Comparison of ENCODE assay signal across 8 cellular contexts in the genomic region with DNA sequence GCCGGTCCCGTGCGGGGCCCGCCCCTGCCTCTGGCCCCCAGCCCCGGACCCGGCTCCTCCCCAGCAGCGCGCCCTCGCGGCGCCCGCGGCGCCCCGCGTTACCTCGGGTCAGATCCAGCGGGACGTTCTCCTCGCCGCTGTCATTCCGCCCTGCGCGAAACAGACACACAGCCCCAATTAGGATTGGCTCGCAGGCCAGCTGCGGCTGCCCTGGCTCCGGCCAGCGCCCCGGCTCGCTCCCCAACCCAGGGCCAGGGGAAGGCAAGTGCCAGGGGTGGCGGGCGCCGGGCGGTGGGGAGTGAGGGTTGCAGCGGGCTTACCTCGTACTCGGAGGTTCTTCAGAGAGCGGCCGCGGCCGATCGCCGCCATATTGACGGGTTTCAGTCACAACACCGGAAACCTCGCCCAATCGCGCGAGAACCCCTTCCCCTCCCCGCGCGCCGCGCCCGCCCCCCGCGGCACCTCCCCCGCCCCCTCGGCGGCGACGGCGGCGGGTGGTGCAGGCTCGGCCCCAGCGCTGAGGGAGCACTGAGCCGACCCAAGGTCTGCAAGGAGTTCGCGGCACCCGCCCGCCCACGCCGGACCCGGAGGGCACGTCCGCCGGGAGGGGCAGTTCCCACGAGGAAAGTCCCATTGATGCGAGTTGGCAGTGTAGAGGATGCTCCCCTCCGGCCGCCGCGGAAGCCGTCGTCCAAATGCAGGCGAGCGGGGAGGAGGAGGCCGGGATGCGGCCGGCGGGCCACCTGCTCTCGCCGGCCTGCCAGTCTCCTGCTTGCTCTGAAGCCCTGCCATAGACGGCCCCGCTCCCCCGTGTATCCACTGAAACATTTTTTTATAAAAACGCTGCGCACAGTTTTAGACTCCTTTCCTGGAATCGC. TPM values are rescaled to one million over a fixed set of nuclear protein-coding genes. Genes with fewer than 3 reads are reported as not detected.
DNase-seq lines count a peak whose midpoint lies in the region; ATAC-seq and TF ChIP-seq lines count a peak whose summit lies in the region.

A gene with protein sequence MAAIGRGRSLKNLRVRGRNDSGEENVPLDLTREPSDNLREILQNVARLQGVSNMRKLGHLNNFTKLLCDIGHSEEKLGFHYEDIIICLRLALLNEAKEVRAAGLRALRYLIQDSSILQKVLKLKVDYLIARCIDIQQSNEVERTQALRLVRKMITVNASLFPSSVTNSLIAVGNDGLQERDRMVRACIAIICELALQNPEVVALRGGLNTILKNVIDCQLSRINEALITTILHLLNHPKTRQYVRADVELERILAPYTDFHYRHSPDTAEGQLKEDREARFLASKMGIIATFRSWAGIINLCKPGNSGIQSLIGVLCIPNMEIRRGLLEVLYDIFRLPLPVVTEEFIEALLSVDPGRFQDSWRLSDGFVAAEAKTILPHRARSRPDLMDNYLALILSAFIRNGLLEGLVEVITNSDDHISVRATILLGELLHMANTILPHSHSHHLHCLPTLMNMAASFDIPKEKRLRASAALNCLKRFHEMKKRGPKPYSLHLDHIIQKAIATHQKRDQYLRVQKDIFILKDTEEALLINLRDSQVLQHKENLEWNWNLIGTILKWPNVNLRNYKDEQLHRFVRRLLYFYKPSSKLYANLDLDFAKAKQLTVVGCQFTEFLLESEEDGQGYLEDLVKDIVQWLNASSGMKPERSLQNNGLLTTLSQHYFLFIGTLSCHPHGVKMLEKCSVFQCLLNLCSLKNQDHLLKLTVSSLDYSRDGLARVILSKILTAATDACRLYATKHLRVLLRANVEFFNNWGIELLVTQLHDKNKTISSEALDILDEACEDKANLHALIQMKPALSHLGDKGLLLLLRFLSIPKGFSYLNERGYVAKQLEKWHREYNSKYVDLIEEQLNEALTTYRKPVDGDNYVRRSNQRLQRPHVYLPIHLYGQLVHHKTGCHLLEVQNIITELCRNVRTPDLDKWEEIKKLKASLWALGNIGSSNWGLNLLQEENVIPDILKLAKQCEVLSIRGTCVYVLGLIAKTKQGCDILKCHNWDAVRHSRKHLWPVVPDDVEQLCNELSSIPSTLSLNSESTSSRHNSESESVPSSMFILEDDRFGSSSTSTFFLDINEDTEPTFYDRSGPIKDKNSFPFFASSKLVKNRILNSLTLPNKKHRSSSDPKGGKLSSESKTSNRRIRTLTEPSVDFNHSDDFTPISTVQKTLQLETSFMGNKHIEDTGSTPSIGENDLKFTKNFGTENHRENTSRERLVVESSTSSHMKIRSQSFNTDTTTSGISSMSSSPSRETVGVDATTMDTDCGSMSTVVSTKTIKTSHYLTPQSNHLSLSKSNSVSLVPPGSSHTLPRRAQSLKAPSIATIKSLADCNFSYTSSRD (N-terminal part only) (minus strand): TSS at position 391 of the 878 bp plus-strand sequence. CDS start 22 bp downstream, at position 369.

- H3K36me3 ChIP-seq in upper lobe of left lung = peaks cover 0 to 1% (median 0%) of the 10 kb centered on the region in 4 donors

- 0 to 1% (median 0%) methylated on average over 70 to 98 of the region's 99 CpGs for WGBS in adipose tissue, 3 donors
- WGBS in upper lobe of left lung, 2 donors = 0% methylated on average over 14 to 32 of the region's 99 CpGs

- intact Hi-C loops in cardiac septum (cut with DNase I) (loop anchor here (1.0 to 10.0 kb wide), 2 partner anchors 60 to 229 kb away; partner anchors contain the start of gene OSMR), posterior vena cava (cut with DNase I) (loop anchor here (5.0 to 10.0 kb wide), 2 partner anchors 57 to 59 kb away; no protein-coding TSS in a partner anchor)

- peak within 1 kb of the TSS; percentile 54 to 95 (median 84) for H3K4me3 ChIP-seq in upper lobe of left lung

- no peaks in the 10 kb centered on the region for H3K9me3 Mint-ChIP-seq in T-cell

- H3K27ac Mint-ChIP-seq in T-cell = peak within 1 kb of the TSS; percentile 94 to 96

- H3K36me3 Mint-ChIP-seq in T-cell = peaks cover 13% of the 10 kb centered on the region

- peaks cover 27 to 41% (median 35%) of the 10 kb centered on the region in 4 donors for H3K4me1 ChIP-seq in upper lobe of left lung

- H3K27me3 Mint-ChIP-seq in T-cell = peaks cover 10 to 21% of the 10 kb centered on the region in 2 donors

- TF ChIP-seq CTCF in GM13976 (IDR thresholded peaks at IDR 0.05; ENCODE audit: borderline replicate concordance, control extremely low read depth, extremely low read depth, insufficient read depth, missing control alignments) (no peak), upper lobe of left lung (IDR thresholded peaks at IDR 0.05) (no peak)

- DNase-seq in GM13976 (ENCODE audit: low spot score) (peak; percentile 94), NCI-H1436 (lab: John Stamatoyannopoulos, UW) (peak; percentile 76), T-cell (peak; percentile 77 to 92 (median 88)), cardiac septum (ENCODE audit: low spot score) (peak; percentile 96), posterior vena cava (ENCODE audit: low spot score) (peak; percentile 97), upper lobe of left lung (peak; percentile 92 to 98)

- POLR2A ChIA-PET in T-cell (lab: Charles Lee) = no interaction called here

- peak within 1 kb of the TSS; percentile 91 to 98 (median 96) for H3K4me3 Mint-ChIP-seq in T-cell

- H3K9me3 ChIP-seq in upper lobe of left lung = no peaks in the 10 kb centered on the region

- no peak for TF ChIP-seq EP300 in upper lobe of left lung (IDR thresholded peaks at IDR 0.05)

- H3K4me1 Mint-ChIP-seq in T-cell = peaks cover 50 to 58% (median 56%) of the 10 kb centered on the region in 3 donors

- CTCF ChIA-PET in T-cell (lab: Charles Lee) = interaction anchor here (0.6 to 1.6 kb wide), 3 partner anchors 13 to 199 kb away, joined by 3 to 4 read pairs (median 3); no protein-coding TSS in a partner anchor

- peak in 3 of 4 donors; percentile 54 to 85 (median 60) for TF ChIP-seq POLR2A in upper lobe of left lung (IDR thresholded peaks at IDR 0.05)

- in situ Hi-C loops in GM13976 (cut with MboI; ENCODE audit: low sequenced_read_pairs, unreplicated experiment) = no loop called here

- no peaks in the 10 kb centered on the region for H3K27me3 ChIP-seq in upper lobe of left lung

- peak; percentile 72 for ATAC-seq in HG02840 (IDR thresholded peaks at IDR 0.05; ENCODE audit: low FRiP score, unreplicated experiment)
- peak; percentile 75 to 84 (median 77) for ATAC-seq in T-cell (replicated peaks in 1 of 4)
- ATAC-seq in upper lobe of left lung (ENCODE audit: low FRiP score in 2 of 2) = peak; percentile 96 to 98

- H3K27ac ChIP-seq in adipose tissue (ENCODE audit: low read depth, low read length) (peak within 1 kb of the TSS; percentile 92), upper lobe of left lung (peak within 1 kb of the TSS; percentile 97 to 100 (median 98))

RNA-seq across cellular contexts. Expression of the gene that starts here (rescaled TPM):
- 10 to 100 TPM; 68.5 to 85.8 (median 74.8) TPM for total RNA-seq in T-cell
- polyA plus RNA-seq in adipose tissue = 1 to 10 TPM; 2.3 to 4.8 (median 3.2) TPM
- total RNA-seq in cardiac septum = 75.9 TPM
- total RNA-seq in posterior vena cava = 10 to 100 TPM; 37.0 to 50.1 TPM
- 10 to 100 TPM; 30.4 to 88.8 (median 38.1) TPM for total RNA-seq in upper lobe of left lung

Comparison
In these comparisons a context has a peak if more than half of its experiments do, and no peak if none do; other contexts are left out.
1. Peak in every context shown above with its lines: DNase-seq, ATAC-seq, H3K4me3 ChIP-seq and H3K27ac ChIP-seq.